In genomic region chr3:39406368-39407258, GRCh38 we compare ENCODE assay signal across 8 cellular contexts. TPM values are rescaled to one million over a fixed set of nuclear protein-coding genes. Genes with fewer than 3 reads are reported as not detected.
DNase-seq lines count a peak whose midpoint lies in the region; ATAC-seq and TF ChIP-seq lines count a peak whose summit lies in the region.

Gene RPSA, plus strand, starts transcription at chr3:39406720. Its CDS starts 934 bp downstream, at chr3:39407654.

- no peaks in the 10 kb centered on the region for H3K9me3 ChIP-seq in ovary
- no peaks in the 10 kb centered on the region for H3K9me3 ChIP-seq in thyroid gland

- 0 to 1% (median 0%) methylated on average over 63 of the region's 63 CpGs for WGBS in ovary, 3 donors
- WGBS in thyroid gland, 2 donors: 0 to 1% methylated on average over 58 of the region's 63 CpGs

- TF ChIP-seq POLR2A in ovary (IDR thresholded peaks at IDR 0.05) (peak; percentile 82), thyroid gland (IDR thresholded peaks at IDR 0.05) (peak; percentile 59 to 96)

- no peak for TF ChIP-seq EP300 in ovary (IDR thresholded peaks at IDR 0.05)

- peak within 1 kb of the TSS; percentile 79 for H3K4me3 ChIP-seq in ovary
- H3K4me3 ChIP-seq in thyroid gland (replicated peaks in 1 of 3): peak within 1 kb of the TSS; percentile 19 to 72 (median 59)

- H3K4me1 ChIP-seq in ovary (ENCODE audit: insufficient read depth) (peaks cover 2% of the 10 kb centered on the region), thyroid gland (peaks cover 11 to 27% of the 10 kb centered on the region in 2 donors)

- peak; percentile 85 to 96 (median 86) for DNase-seq in NCI-H1417 (lab: John Stamatoyannopoulos, UW)
- DNase-seq in SW 1271 (lab: John Stamatoyannopoulos, UW): peak; percentile 95 to 99
- peak; percentile 91 for DNase-seq in activated naive CD8-positive, alpha-beta T cell treated with anti-CD3 and anti-CD28 coated beads, Interleukin-2, amount 50 U/mL, for 16 hours (ENCODE audit: low read depth, low spot score)
- DNase-seq in Right ventricle myocardium inferior (ENCODE audit: missing footprints): peak; percentile 95
- DNase-seq in ovary: peak; percentile 86 to 94 (median 93)
- peak; percentile 97 for DNase-seq in thyroid gland

- intact Hi-C loops in Right ventricle myocardium inferior (cut with DNase I): loop anchor here (1.0 kb wide), 1 partner anchor 22 kb away; no protein-coding TSS in a partner anchor
- intact Hi-C loops in ovary (cut with DNase I): loop anchor here in 1 of 4 donors (1.0 kb wide), 1 partner anchor 23 kb away; the partner anchor contains the start of gene SLC25A38
- intact Hi-C loops in thyroid gland (cut with DNase I): no loop called here

- peak within 1 kb of the TSS; percentile 53 to 85 for H3K27ac ChIP-seq in ovary
- peak within 1 kb of the TSS; percentile 60 to 72 (median 64) for H3K27ac ChIP-seq in thyroid gland

- ATAC-seq in HG02763 (IDR thresholded peaks at IDR 0.05; ENCODE audit: unreplicated experiment) (peak; percentile 93), Right ventricle myocardium inferior (peak; percentile 98)

- peak; percentile 60 for TF ChIP-seq CTCF in GM12874 (IDR thresholded peaks at IDR 0.05; ENCODE audit: insufficient read depth, low read depth, low read length)
- peak in 2 of 3 donors; percentile 21 to 47 for TF ChIP-seq CTCF in ovary (IDR thresholded peaks at IDR 0.05)
- TF ChIP-seq CTCF in thyroid gland (IDR thresholded peaks at IDR 0.05): peak in 4 of 6 experiments; percentile 21 to 29 (median 23)

- H3K27me3 ChIP-seq in ovary (no peaks in the 10 kb centered on the region), thyroid gland (no peaks in the 10 kb centered on the region)

- H3K36me3 ChIP-seq in ovary (no peaks in the 10 kb centered on the region), thyroid gland (peaks cover 21 to 29% of the 10 kb centered on the region in 2 donors)

RNA-seq across cellular contexts. Expression of gene RPSA, which starts in this region (rescaled TPM):
- 472 TPM for total RNA-seq in Right ventricle myocardium inferior
- total RNA-seq in ovary: 1,000 to 10,000 TPM; 1,337 to 2,779 (median 1,617) TPM
- polyA plus RNA-seq in ovary: 1,000 to 10,000 TPM; 1,695 to 2,321 TPM
- 1,000 to 10,000 TPM in 1 of 4 donors, 100 to 1,000 TPM in 3; 570 to 1,162 (median 852) TPM for total RNA-seq in thyroid gland

Comparison
In these comparisons a context has a peak if more than half of its experiments do, and no peak if none do; other contexts are left out.
1. Peak in every context shown above with its lines: DNase-seq, ATAC-seq, H3K4me3 ChIP-seq and H3K27ac ChIP-seq.